In genomic region chr7:155584763-155585531, GRCh38 we compare ENCODE assay signal across 10 cellular contexts.
DNase-seq lines count a peak whose midpoint lies in the region; ATAC-seq lines count a peak whose summit lies in the region.
"Had no signal": no experiment of that assay in that cellular context is flagged by ENCODE, and none has a peak within 500 bp of the region (broad histone marks: within the 10 kb centered on the region; RNA-seq: fewer than 3 reads in every experiment).

No MANE protein-coding gene starts in this region.

- DNase-seq in AG20443 (ENCODE audit: low spot score) (peak; percentile 91), KG1 (lab: John Stamatoyannopoulos, UW) (peak; percentile 15), astrocyte of the hippocampus (ENCODE audit: low read depth, low spot score) (peak; percentile 58), kidney tubule cell (ENCODE audit: low spot score) (peak; percentile 34), NCI-H1105 treated with DMSO at 0.1 percent for 48 hours (lab: John Stamatoyannopoulos, UW) (no peak), NCI-H226 (no peak)
- no peak for DNase-seq in activated CD4-positive, alpha-beta T cell treated with anti-CD3 and anti-CD28 coated beads for 1 hour
- DNase-seq: NCI-H774; stimulated activated naive CD4-positive, alpha-beta T cell treated with Interleukin-2 at 50 U/mL for 16 hours had no signal

- ATAC-seq in GM21717 (IDR thresholded peaks at IDR 0.05; ENCODE audit: unreplicated experiment) = no peak

Comparison
In these comparisons a context has a peak if more than half of its experiments do, and no peak if none do; other contexts are left out.
1. DNase-seq: peak in AG20443 (single experiment), KG1 (single experiment), astrocyte of the hippocampus (single experiment) and kidney tubule cell (single experiment); none in NCI-H1105 treated with DMSO at 0.1 percent for 48 hours (single experiment), activated CD4-positive, alpha-beta T cell treated with anti-CD3 and anti-CD28 coated beads for 1 hour (single experiment) and NCI-H226 (single experiment).